Comparison of ENCODE assay signal across 22 cellular contexts in genomic region chr1:20259646-20260045, GRCh38. TPM values are rescaled to one million over a fixed set of nuclear protein-coding genes. Genes with fewer than 3 reads are reported as not detected.
"Had no signal": no experiment of that assay in that cellular context is flagged by ENCODE, and none has a peak within 500 bp of the region (broad histone marks: within the 10 kb centered on the region; RNA-seq: fewer than 3 reads in every experiment).

No MANE protein-coding gene starts in this region.

- H3K9me3 ChIP-seq: MG63, SJSA1 had no signal

- H3K27me3 ChIP-seq: MG63, SJSA1 had no signal

- H3K36me3 ChIP-seq: MG63, SJSA1 had no signal

- DNase-seq: Karpas-422, KG1, MG63, NCI-H1092, NCI-H1105 treated with DMSO at 0.1 percent for 48 hours, NCI-H1417 treated with DMSO at 0.1 percent for 48 hours, NCI-H146, NCI-H187, NCI-H2029, NCI-H2081 treated with DMSO at 0.1 percent for 48 hours, NCI-H2171, NCI-H226, NCI-H446, NCI-H510A, NCI-H524 treated with DMSO at 0.1 percent for 48 hours, NCI-H774, Right ventricle myocardium superior, RPMI8226, SIG-M5 had no signal

- H3K4me3 ChIP-seq: MG63, SJSA1, SK-N-MC had no signal

- H3K27ac ChIP-seq: SJSA1, SK-N-MC had no signal

RNA-seq across cellular contexts. Expression of gene VWA5B1, which starts 31.0 kb away (rescaled TPM):
- total RNA-seq: HT-29, SJSA1 had no signal
